ENCODE assay signal across 23 cellular contexts in genomic region chr15:40949756-40950207, GRCh38. TPM values are rescaled to one million over a fixed set of nuclear protein-coding genes. Genes with fewer than 3 reads are reported as not detected.
DNase-seq lines count a peak whose midpoint lies in the region; ATAC-seq and TF ChIP-seq lines count a peak whose summit lies in the region.
"Had no signal": no experiment of that assay in that cellular context is flagged by ENCODE, and none has a peak within 500 bp of the region (broad histone marks: within the 10 kb centered on the region; RNA-seq: fewer than 3 reads in every experiment).

No MANE protein-coding gene starts in this region.

- peak; percentile 5 for DNase-seq in GM13977 (ENCODE audit: low spot score)
- peak; percentile 64 to 80 (median 76) for DNase-seq in body of pancreas
- DNase-seq in gastrocnemius medialis, result no peak
- DNase-seq in Karpas-422, result no peak
- DNase-seq in caudate nucleus (lab: John Stamatoyannopoulos, UW), result no peak
- no peak for DNase-seq in foreskin keratinocyte
- no peak for DNase-seq in activated CD8-positive, alpha-beta memory T cell treated with anti-CD3 and anti-CD28 coated beads, Interleukin-2, amount 50 U/mL, for 48 hours
- DNase-seq: activated CD4-positive, alpha-beta T cell treated with anti-CD3 and anti-CD28 coated beads for 4 hours; activated naive CD4-positive, alpha-beta T cell treated with anti-CD3 and anti-CD28 coated beads for 36 hours; activated T-cell treated with anti-CD3 and anti-CD28 coated beads, Interleukin-2, amount 50 U/mL, for 72 hours; amniotic stem cell; BE2C; cortex of kidney; GDM1; Kasumi-1; mesendoderm; naive thymus-derived CD8-positive, alpha-beta T cell; NCI-H1092; NCI-H1930; T-helper 2 cell had no signal

- H2AFZ ChIP-seq in Karpas-422 (ENCODE audit: low read length), result no peak overlapping the region

- H3K36me3 ChIP-seq in body of pancreas (replicated peaks in 1 of 2; ENCODE audit: insufficient read depth in 1 of 2, low read depth in 2 of 2) (no peaks in the 10 kb centered on the region), liver (ENCODE audit: control insufficient read depth in 4 of 4, insufficient read depth in 3 of 4, low read depth in 1 of 4, low read length in 3 of 4) (no peaks in the 10 kb centered on the region), gastrocnemius medialis (peaks cover under 1 to 2% of the 10 kb centered on the region in 2 donors), Karpas-422 (ENCODE audit: insufficient read depth, low read length) (no peaks in the 10 kb centered on the region; the same call in 1 of the 2 replicates)
- H3K36me3 ChIP-seq: BE2C, breast epithelium had no signal

- TF ChIP-seq CTCF in GM13977 (IDR thresholded peaks at IDR 0.05; ENCODE audit: extremely low read depth, insufficient read depth, missing control alignments), result no peak
- peak in 1 of 7 experiments; percentile 6 for TF ChIP-seq CTCF in body of pancreas (IDR thresholded peaks at IDR 0.05)
- no peak for TF ChIP-seq CTCF in liver (IDR thresholded peaks at IDR 0.05; ENCODE audit: low read depth, low read length, missing input control)
- TF ChIP-seq CTCF in gastrocnemius medialis (IDR thresholded peaks at IDR 0.05 in 4 of 5, conservative IDR thresholded peaks at IDR 0.05 in 1 of 5), result no peak
- TF ChIP-seq CTCF in foreskin keratinocyte (conservative IDR thresholded peaks at IDR 0.05), result no peak

- no peak overlapping the region for H3K4me2 ChIP-seq in Karpas-422 (ENCODE audit: low read depth, low read length, poor library complexity, severe bottlenecking)

- H3K79me2 ChIP-seq in Karpas-422 (ENCODE audit: low read length), result no peaks in the 10 kb centered on the region

- no peaks in the 10 kb centered on the region for H3K27me3 ChIP-seq in body of pancreas
- no peaks in the 10 kb centered on the region for H3K27me3 ChIP-seq in liver (ENCODE audit: control insufficient read depth in 4 of 4, insufficient read depth in 4 of 4, low read length in 3 of 4)
- no peaks in the 10 kb centered on the region for H3K27me3 ChIP-seq in gastrocnemius medialis
- no peaks in the 10 kb centered on the region for H3K27me3 ChIP-seq in Karpas-422 (ENCODE audit: low read length)
- no peaks in the 10 kb centered on the region for H3K27me3 ChIP-seq in foreskin keratinocyte
- H3K27me3 ChIP-seq: BE2C, breast epithelium had no signal

- intact Hi-C loops in body of pancreas (cut with DNase I), result no loop called here
- intact Hi-C loops in gastrocnemius medialis (cut with DNase I; ENCODE audit: low total_unique reads), result loop anchor here (10.0 kb wide), 1 partner anchor 845 kb away; the partner anchor contains the start of gene BMF

- no peak overlapping the region for H3K4me3 ChIP-seq in body of pancreas
- H3K4me3 ChIP-seq in liver (ENCODE audit: low read depth in 1 of 3, low read length in 3 of 3), result no peak overlapping the region
- no peak overlapping the region for H3K4me3 ChIP-seq in gastrocnemius medialis
- H3K4me3 ChIP-seq in Karpas-422 (ENCODE audit: low read length), result no peak overlapping the region
- H3K4me3 ChIP-seq: breast epithelium had no signal

- H3K9me2 ChIP-seq in Karpas-422 (replicated peaks; ENCODE audit: insufficient read depth, low read length), result no peaks in the 10 kb centered on the region

- no peaks in the 10 kb centered on the region for H4K20me1 ChIP-seq in Karpas-422 (ENCODE audit: insufficient read depth, low read depth, low read length)

- H3K27ac ChIP-seq in body of pancreas (peak overlapping the region; percentile 62 to 83 (median 73)), liver (ENCODE audit: low read depth in 1 of 2, low read length in 2 of 2) (peak overlapping the region; percentile 88 to 92), gastrocnemius medialis (peak overlapping the region; percentile 61 to 75 (median 73)), Karpas-422 (ENCODE audit: low read length) (no peak overlapping the region), caudate nucleus (ENCODE audit: low read depth, low read length) (no peak overlapping the region), foreskin keratinocyte (no peak overlapping the region)
- H3K27ac ChIP-seq: breast epithelium had no signal

- peak overlapping the region in 1 of 2 donors; percentile 26 for H3K9ac ChIP-seq in liver (ENCODE audit: low read depth in 1 of 2, low read length in 2 of 2)
- no peak overlapping the region for H3K9ac ChIP-seq in Karpas-422 (ENCODE audit: low read length)

- in situ Hi-C loops in GM13977 (cut with MboI; ENCODE audit: low pct_unique_long_range_greater_than_20kb, low sequenced_read_pairs, unreplicated experiment), result no loop called here
- in situ Hi-C loops in gastrocnemius medialis (cut with MboI; ENCODE audit: low sequenced_read_pairs in 4 of 4), result loop anchor here in 1 of 4 donors (10.0 kb wide), 1 partner anchor 65 kb away; no protein-coding TSS in a partner anchor

- peak; percentile 37 for TF ChIP-seq RAD21 in liver (IDR thresholded peaks at IDR 0.05)

- peak; percentile 52 for ATAC-seq in body of pancreas
- ATAC-seq in gastrocnemius medialis, result peak; percentile 14 to 46
- ATAC-seq in foreskin keratinocyte, result no peak
- ATAC-seq: activated T-cell treated with anti-CD3 and anti-CD28 coated beads, Interleukin-2, amount 50 U/mL, for 72 hours; naive thymus-derived CD8-positive, alpha-beta T cell; SK-N-SH treated with all-trans-retinoic acid at 6 μM for 48 hours had no signal

- TF ChIP-seq POLR2A in body of pancreas (IDR thresholded peaks at IDR 0.05), result peak in 1 of 3 donors; percentile 31
- no peak for TF ChIP-seq POLR2A in gastrocnemius medialis (IDR thresholded peaks at IDR 0.05)

- peaks cover 40% of the 10 kb centered on the region for H3K4me1 ChIP-seq in body of pancreas
- peaks cover 8 to 45% (median 32%) of the 10 kb centered on the region in 4 donors for H3K4me1 ChIP-seq in liver (ENCODE audit: control insufficient read depth in 4 of 4, insufficient read depth in 4 of 4, low read length in 3 of 4)
- peaks cover 26 to 27% of the 10 kb centered on the region in 2 donors for H3K4me1 ChIP-seq in gastrocnemius medialis
- peaks cover 20% of the 10 kb centered on the region for H3K4me1 ChIP-seq in Karpas-422 (ENCODE audit: low read length)
- H3K4me1 ChIP-seq in foreskin keratinocyte, result no peaks in the 10 kb centered on the region
- H3K4me1 ChIP-seq: BE2C, breast epithelium had no signal

- WGBS in body of pancreas, 2 donors, result 13 to 16% methylated on average over 7 of the region's 7 CpGs
- WGBS in liver, result 27% methylated on average over 7 of the region's 7 CpGs

- H3K9me3 ChIP-seq in body of pancreas, result no peaks in the 10 kb centered on the region
- H3K9me3 ChIP-seq in liver (ENCODE audit: control insufficient read depth in 4 of 4, low read length in 3 of 4), result no peaks in the 10 kb centered on the region
- no peaks in the 10 kb centered on the region for H3K9me3 ChIP-seq in gastrocnemius medialis
- H3K9me3 ChIP-seq in Karpas-422 (ENCODE audit: low read length), result no peaks in the 10 kb centered on the region
- H3K9me3 ChIP-seq: BE2C, breast epithelium had no signal

TF ChIP-seq in liver, 16 proteins besides CTCF, POLR2A, EP300 and RAD21 (continues in another document):
- no peak for TF ChIP-seq NR2F2 (IDR thresholded peaks at IDR 0.05)
- TF ChIP-seq ATF3 (IDR thresholded peaks at IDR 0.05), result peak; percentile 56
- peak; percentile 49 to 78 for TF ChIP-seq JUND (IDR thresholded peaks at IDR 0.05)
- peak; percentile 75 for TF ChIP-seq YY1 (IDR thresholded peaks at IDR 0.05)
- peak; percentile 93 to 95 for TF ChIP-seq HNF4A (conservative IDR thresholded peaks at IDR 0.05)
- peak; percentile 84 for TF ChIP-seq FOXA2 (IDR thresholded peaks at IDR 0.05)
- TF ChIP-seq GABPA (IDR thresholded peaks at IDR 0.05 in 1 of 2, conservative IDR thresholded peaks at IDR 0.05 in 1 of 2), result peak in 1 of 2 donors; percentile 36
- peak; percentile 91 for TF ChIP-seq SP1 (IDR thresholded peaks at IDR 0.05)
- peak; percentile 77 for TF ChIP-seq HNF4G (IDR thresholded peaks at IDR 0.05)
- TF ChIP-seq ZBTB33 (IDR thresholded peaks at IDR 0.05), result peak; percentile 92

RNA-seq across cellular contexts. Expression of gene CHAC1, which starts 3.5 kb away (rescaled TPM):
- 1 to 10 TPM; 4.0 to 4.7 TPM for total RNA-seq in body of pancreas
- total RNA-seq in liver, result 1 to 10 TPM in 1 of 2 donors, under 1 TPM in 1; 0.19 to 1.0 TPM
- 1 to 10 TPM; 1.2 to 3.5 TPM for polyA plus RNA-seq in liver
- 100 to 1,000 TPM in 3 of 4 donors, 10 to 100 TPM in 1; 93.4 to 320 (median 139) TPM for total RNA-seq in gastrocnemius medialis
- 41.6 and 45.5 TPM in 2 replicates for total RNA-seq in Karpas-422 (2014; rRNA removed; shearing (Covaris generic); ENCODE audit: low replicate concordance)
- total RNA-seq in foreskin keratinocyte, result 14.4 and 18.5 TPM in 2 replicates
- 16.2 and 21.7 TPM in 2 replicates for polyA plus RNA-seq in foreskin keratinocyte
- polyA plus RNA-seq: naive thymus-derived CD8-positive, alpha-beta T cell had no signal

RNA-seq across cellular contexts. Expression of gene DLL4, which starts 20.6 kb away (rescaled TPM):
- 1 to 10 TPM in 1 of 2 donors, under 1 TPM in 1; 0.33 to 3.6 TPM for total RNA-seq in body of pancreas
- 1 to 10 TPM; 3.5 to 3.8 TPM for total RNA-seq in liver
- polyA plus RNA-seq in liver, result 1 to 10 TPM; 2.1 to 2.5 TPM
- 10 to 100 TPM in 2 of 4 donors, 1 to 10 TPM in 2; 5.9 to 15.7 (median 8.9) TPM for total RNA-seq in gastrocnemius medialis
- total RNA-seq in Karpas-422 (2014; rRNA removed; shearing (Covaris generic); ENCODE audit: low replicate concordance), result 0.36 TPM in 1 of 2 replicates, not detected in the other
- total RNA-seq in foreskin keratinocyte, result not detected in 2 replicates
- polyA plus RNA-seq in foreskin keratinocyte, result not detected in 2 replicates
- polyA plus RNA-seq: naive thymus-derived CD8-positive, alpha-beta T cell had no signal

RNA-seq across cellular contexts. Expression of gene VPS18, which starts 55.5 kb away (rescaled TPM):
- total RNA-seq in body of pancreas (10 to 100 TPM; 10.9 to 14.8 TPM), liver (10 to 100 TPM in 1 of 2 donors, 1 to 10 TPM in 1; 9.8 to 15.3 TPM), gastrocnemius medialis (10 to 100 TPM; 18.5 to 26.1 (median 19.3) TPM), foreskin keratinocyte (17.7 and 20.6 TPM in 2 replicates)
- polyA plus RNA-seq in liver (10 to 100 TPM in 1 of 2 donors, 1 to 10 TPM in 1; 3.4 to 10.8 TPM), foreskin keratinocyte (10.4 and 11.4 TPM in 2 replicates)
- total RNA-seq in Karpas-422 (2014; rRNA removed; shearing (Covaris generic); ENCODE audit: low replicate concordance), result 12.6 and 18.1 TPM in 2 replicates

Comparison
In these comparisons a context has a peak if more than half of its experiments do, and no peak if none do; other contexts are left out.
1. DNase-seq: peak in GM13977 (single experiment) and body of pancreas (4 of 4); none in gastrocnemius medialis (0 of 2), Karpas-422 (single experiment), caudate nucleus (0 of 61), foreskin keratinocyte (0 of 2) and activated CD8-positive, alpha-beta memory T cell treated with anti-CD3 and anti-CD28 coated beads, Interleukin-2, amount 50 U/mL, for 48 hours (single experiment).
2. H3K27ac ChIP-seq: peak in body of pancreas (4 of 4), liver (2 of 2) and gastrocnemius medialis (4 of 4); none in Karpas-422 (single experiment), caudate nucleus (single experiment) and foreskin keratinocyte (single experiment).